1 cellular context compared by ENCODE assay signal in the genomic region with DNA sequence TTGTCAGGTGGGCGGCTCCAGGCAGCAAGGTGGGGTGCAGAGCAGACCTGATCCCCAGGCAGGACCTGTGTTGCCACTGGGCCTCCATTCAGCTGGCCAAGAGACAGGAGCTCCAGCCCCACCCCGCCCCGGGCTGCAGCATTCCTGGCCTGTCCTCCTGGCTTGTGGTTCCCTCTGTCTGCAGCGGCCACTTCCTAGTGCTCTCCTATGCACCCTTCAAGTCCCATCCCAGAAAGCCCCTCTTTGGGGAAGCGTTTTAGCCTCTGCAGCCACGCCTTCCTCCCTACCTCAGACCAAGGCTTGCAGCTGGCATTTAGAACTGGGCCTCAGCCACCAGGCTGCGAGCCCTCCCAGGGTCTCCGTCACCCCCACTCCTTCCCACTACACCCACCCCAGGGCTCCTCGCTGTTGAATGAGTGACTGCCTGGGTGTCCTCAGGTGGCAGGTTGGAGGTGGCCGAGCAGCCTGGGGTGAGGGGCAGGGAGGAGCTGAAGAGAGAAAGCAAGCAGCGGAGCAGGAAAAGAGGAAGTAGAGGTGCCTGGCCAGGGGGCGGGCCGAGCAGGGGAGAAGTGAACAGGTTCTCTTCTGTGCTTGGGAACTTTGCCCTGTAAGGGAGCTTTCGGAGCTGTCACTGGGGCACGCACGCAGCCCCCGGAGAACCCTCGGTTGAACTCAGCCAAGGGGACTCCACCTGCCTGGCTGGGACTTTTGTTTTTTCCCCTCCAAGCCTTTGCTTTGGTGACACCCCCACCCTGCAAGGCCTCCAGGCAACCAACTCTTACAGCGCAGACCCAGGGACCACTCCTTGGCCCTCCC.
TF ChIP-seq lines count a peak whose summit lies in the region.

No MANE protein-coding gene starts in this region.

TF ChIP-seq in HepG2, 621 proteins besides CTCF, POLR2A, EP300 and RAD21 (continued from another document and continues in another):
- TF ChIP-seq GMEB1 (CRISPR knock-in tag; IDR thresholded peaks at IDR 0.05; ENCODE audit: borderline replicate concordance) (no peak), ZFP41 (CRISPR knock-in tag; IDR thresholded peaks at IDR 0.05; ENCODE audit: borderline replicate concordance) (no peak), NRL (CRISPR knock-in tag; IDR thresholded peaks at IDR 0.05; ENCODE audit: borderline replicate concordance) (no peak; the same call in 1 of the 2 replicates), MAFK (conservative IDR thresholded peaks at IDR 0.05 in 1 of 2, IDR thresholded peaks at IDR 0.05 in 1 of 2; ENCODE audit: low read length in 2 of 2) (no peak), NFE2 (CRISPR knock-in tag; IDR thresholded peaks at IDR 0.05) (no peak), ZKSCAN1 (IDR thresholded peaks at IDR 0.05; ENCODE audit: low read length) (no peak), RBM39 (IDR thresholded peaks at IDR 0.05; ENCODE audit: low read depth, low read length, poor library complexity, severe bottlenecking) (no peak), MIER3 (CRISPR knock-in tag; IDR thresholded peaks at IDR 0.05; ENCODE audit: borderline replicate concordance) (no peak), JARID2 (CRISPR knock-in tag; IDR thresholded peaks at IDR 0.05; ENCODE audit: insufficient replicate concordance) (no peak), FOXC1 (CRISPR knock-in tag; IDR thresholded peaks at IDR 0.05; ENCODE audit: borderline replicate concordance) (peak; percentile 11; the same call in 1 of the 2 replicates), KDM2A (CRISPR knock-in tag; IDR thresholded peaks at IDR 0.05; ENCODE audit: borderline replicate concordance, low read depth) (no peak), ZC3H13 (CRISPR knock-in tag; IDR thresholded peaks at IDR 0.05) (no peak), BRF2 (CRISPR knock-in tag; IDR thresholded peaks at IDR 0.05) (no peak), CAMTA2 (CRISPR knock-in tag; IDR thresholded peaks at IDR 0.05; ENCODE audit: borderline replicate concordance) (0 out of 2 replicates have a peak, but pooled peaks have one; percentile 47), KAT2B (IDR thresholded peaks at IDR 0.05; ENCODE audit: borderline replicate concordance, low read depth, low read length) (no peak), RARG (CRISPR knock-in tag; IDR thresholded peaks at IDR 0.05; ENCODE audit: low read depth) (no peak), CREB1 (IDR thresholded peaks at IDR 0.05) (no peak), CREB1 (CRISPR knock-in tag; IDR thresholded peaks at IDR 0.05) (no peak), MED1 (CRISPR knock-in tag; IDR thresholded peaks at IDR 0.05) (peak; percentile 40), RFX3 (CRISPR knock-in tag; IDR thresholded peaks at IDR 0.05) (no peak), RERE (CRISPR knock-in tag; IDR thresholded peaks at IDR 0.05; ENCODE audit: low read depth) (no peak), ZSCAN30 (CRISPR knock-in tag; IDR thresholded peaks at IDR 0.05) (no peak), AHR (CRISPR knock-in tag; IDR thresholded peaks at IDR 0.05) (0 out of 2 replicates have a peak, but pooled peaks have one; percentile 11), WIZ (CRISPR knock-in tag; IDR thresholded peaks at IDR 0.05) (no peak), RFX1 (IDR thresholded peaks at IDR 0.05) (no peak), SPEN (CRISPR knock-in tag; IDR thresholded peaks at IDR 0.05; ENCODE audit: low read depth) (peak; percentile 29; the same call in 1 of the 2 replicates), KLF6 (CRISPR knock-in tag; IDR thresholded peaks at IDR 0.05) (no peak), POGZ (CRISPR knock-in tag; IDR thresholded peaks at IDR 0.05) (peak; percentile 42), FOXJ3 (CRISPR knock-in tag; IDR thresholded peaks at IDR 0.05; ENCODE audit: borderline replicate concordance) (no peak), GATAD2A (CRISPR knock-in tag; IDR thresholded peaks at IDR 0.05) (peak; percentile 47), GPN1 (CRISPR knock-in tag; IDR thresholded peaks at IDR 0.05; ENCODE audit: borderline replicate concordance) (no peak), ZNF160 (CRISPR knock-in tag; IDR thresholded peaks at IDR 0.05) (0 out of 2 replicates have a peak, but pooled peaks have one; percentile 70), ZNF430 (CRISPR knock-in tag; IDR thresholded peaks at IDR 0.05) (peak; percentile 50; the same call in 1 of the 2 replicates), ZNF772 (CRISPR knock-in tag; IDR thresholded peaks at IDR 0.05) (no peak), HNRNPUL1 (IDR thresholded peaks at IDR 0.05; ENCODE audit: low read depth, low read length) (no peak)
- TF ChIP-seq, protein P1, sequence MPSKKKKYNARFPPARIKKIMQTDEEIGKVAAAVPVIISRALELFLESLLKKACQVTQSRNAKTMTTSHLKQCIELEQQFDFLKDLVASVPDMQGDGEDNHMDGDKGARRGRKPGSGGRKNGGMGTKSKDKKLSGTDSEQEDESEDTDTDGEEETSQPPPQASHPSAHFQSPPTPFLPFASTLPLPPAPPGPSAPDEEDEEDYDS (CRISPR knock-in tag; IDR thresholded peaks at IDR 0.05) = peak; percentile 54; the same call in 1 of the 2 replicates
- TF ChIP-seq, protein P2, sequence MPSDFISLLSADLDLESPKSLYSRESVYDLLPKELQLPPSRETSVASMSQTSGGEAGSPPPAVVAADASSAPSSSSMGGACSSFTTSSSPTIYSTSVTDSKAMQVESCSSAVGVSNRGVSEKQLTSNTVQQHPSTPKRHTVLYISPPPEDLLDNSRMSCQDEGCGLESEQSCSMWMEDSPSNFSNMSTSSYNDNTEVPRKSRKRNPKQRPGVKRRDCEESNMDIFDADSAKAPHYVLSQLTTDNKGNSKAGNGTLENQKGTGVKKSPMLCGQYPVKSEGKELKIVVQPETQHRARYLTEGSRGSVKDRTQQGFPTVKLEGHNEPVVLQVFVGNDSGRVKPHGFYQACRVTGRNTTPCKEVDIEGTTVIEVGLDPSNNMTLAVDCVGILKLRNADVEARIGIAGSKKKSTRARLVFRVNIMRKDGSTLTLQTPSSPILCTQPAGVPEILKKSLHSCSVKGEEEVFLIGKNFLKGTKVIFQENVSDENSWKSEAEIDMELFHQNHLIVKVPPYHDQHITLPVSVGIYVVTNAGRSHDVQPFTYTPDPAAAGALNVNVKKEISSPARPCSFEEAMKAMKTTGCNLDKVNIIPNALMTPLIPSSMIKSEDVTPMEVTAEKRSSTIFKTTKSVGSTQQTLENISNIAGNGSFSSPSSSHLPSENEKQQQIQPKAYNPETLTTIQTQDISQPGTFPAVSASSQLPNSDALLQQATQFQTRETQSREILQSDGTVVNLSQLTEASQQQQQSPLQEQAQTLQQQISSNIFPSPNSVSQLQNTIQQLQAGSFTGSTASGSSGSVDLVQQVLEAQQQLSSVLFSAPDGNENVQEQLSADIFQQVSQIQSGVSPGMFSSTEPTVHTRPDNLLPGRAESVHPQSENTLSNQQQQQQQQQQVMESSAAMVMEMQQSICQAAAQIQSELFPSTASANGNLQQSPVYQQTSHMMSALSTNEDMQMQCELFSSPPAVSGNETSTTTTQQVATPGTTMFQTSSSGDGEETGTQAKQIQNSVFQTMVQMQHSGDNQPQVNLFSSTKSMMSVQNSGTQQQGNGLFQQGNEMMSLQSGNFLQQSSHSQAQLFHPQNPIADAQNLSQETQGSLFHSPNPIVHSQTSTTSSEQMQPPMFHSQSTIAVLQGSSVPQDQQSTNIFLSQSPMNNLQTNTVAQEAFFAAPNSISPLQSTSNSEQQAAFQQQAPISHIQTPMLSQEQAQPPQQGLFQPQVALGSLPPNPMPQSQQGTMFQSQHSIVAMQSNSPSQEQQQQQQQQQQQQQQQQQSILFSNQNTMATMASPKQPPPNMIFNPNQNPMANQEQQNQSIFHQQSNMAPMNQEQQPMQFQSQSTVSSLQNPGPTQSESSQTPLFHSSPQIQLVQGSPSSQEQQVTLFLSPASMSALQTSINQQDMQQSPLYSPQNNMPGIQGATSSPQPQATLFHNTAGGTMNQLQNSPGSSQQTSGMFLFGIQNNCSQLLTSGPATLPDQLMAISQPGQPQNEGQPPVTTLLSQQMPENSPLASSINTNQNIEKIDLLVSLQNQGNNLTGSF (CRISPR knock-in tag; IDR thresholded peaks at IDR 0.05) = 0 out of 2 replicates have a peak, but pooled peaks have one; percentile 46
- TF ChIP-seq, protein P3, sequence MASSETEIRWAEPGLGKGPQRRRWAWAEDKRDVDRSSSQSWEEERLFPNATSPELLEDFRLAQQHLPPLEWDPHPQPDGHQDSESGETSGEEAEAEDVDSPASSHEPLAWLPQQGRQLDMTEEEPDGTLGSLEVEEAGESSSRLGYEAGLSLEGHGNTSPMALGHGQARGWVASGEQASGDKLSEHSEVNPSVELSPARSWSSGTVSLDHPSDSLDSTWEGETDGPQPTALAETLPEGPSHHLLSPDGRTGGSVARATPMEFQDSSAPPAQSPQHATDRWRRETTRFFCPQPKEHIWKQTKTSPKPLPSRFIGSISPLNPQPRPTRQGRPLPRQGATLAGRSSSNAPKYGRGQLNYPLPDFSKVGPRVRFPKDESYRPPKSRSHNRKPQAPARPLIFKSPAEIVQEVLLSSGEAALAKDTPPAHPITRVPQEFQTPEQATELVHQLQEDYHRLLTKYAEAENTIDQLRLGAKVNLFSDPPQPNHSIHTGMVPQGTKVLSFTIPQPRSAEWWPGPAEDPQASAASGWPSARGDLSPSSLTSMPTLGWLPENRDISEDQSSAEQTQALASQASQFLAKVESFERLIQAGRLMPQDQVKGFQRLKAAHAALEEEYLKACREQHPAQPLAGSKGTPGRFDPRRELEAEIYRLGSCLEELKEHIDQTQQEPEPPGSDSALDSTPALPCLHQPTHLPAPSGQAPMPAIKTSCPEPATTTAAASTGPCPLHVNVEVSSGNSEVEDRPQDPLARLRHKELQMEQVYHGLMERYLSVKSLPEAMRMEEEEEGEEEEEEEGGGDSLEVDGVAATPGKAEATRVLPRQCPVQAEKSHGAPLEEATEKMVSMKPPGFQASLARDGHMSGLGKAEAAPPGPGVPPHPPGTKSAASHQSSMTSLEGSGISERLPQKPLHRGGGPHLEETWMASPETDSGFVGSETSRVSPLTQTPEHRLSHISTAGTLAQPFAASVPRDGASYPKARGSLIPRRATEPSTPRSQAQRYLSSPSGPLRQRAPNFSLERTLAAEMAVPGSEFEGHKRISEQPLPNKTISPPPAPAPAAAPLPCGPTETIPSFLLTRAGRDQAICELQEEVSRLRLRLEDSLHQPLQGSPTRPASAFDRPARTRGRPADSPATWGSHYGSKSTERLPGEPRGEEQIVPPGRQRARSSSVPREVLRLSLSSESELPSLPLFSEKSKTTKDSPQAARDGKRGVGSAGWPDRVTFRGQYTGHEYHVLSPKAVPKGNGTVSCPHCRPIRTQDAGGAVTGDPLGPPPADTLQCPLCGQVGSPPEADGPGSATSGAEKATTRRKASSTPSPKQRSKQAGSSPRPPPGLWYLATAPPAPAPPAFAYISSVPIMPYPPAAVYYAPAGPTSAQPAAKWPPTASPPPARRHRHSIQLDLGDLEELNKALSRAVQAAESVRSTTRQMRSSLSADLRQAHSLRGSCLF (CRISPR knock-in tag; IDR thresholded peaks at IDR 0.05; ENCODE audit: borderline replicate concordance) = no peak
